Comparison of ENCODE assay signal across 13 cellular contexts in genomic region chr6:15387118-15387517, GRCh38.
A peak's percentile ranks its signal among the peaks of the same experiment; 100 is the strongest.
DNase-seq lines count a peak whose midpoint lies in the region; ATAC-seq and TF ChIP-seq lines count a peak whose summit lies in the region.
"Had no signal": no experiment of that assay in that cellular context is flagged by ENCODE, and none has a peak within 500 bp of the region (broad histone marks: within the 10 kb centered on the region; RNA-seq: fewer than 3 reads in every experiment).

No MANE protein-coding gene starts in this region.

- H3K4me1 Mint-ChIP-seq in activated T-helper 2 cell treated with anti-CD3 and anti-CD28 coated beads, Interferon-gamma antibody, Interleukin-2, Interleukin-4, amounts not matched to agents 10 μg/mL and 5 μg/mL and 100 μg/mL, durations not matched to agents 14 hours and 24 hours and 36 hours (ENCODE audit: low read depth), result peaks cover 71% of the 10 kb centered on the region
- peaks cover 79% of the 10 kb centered on the region for H3K4me1 Mint-ChIP-seq in neural crest cell

- no peak overlapping the region for H3K4me3 Mint-ChIP-seq in activated T-helper 2 cell treated with anti-CD3 and anti-CD28 coated beads, Interferon-gamma antibody, Interleukin-2, Interleukin-4, amounts not matched to agents 10 μg/mL and 5 μg/mL and 100 μg/mL, durations not matched to agents 14 hours and 24 hours and 36 hours (ENCODE audit: low read depth)
- H3K4me3 Mint-ChIP-seq in neural crest cell, result peak overlapping the region; percentile 23
- H3K4me3 Mint-ChIP-seq: T-helper 1 cell treated with Interleukin-12 subunit alpha and Interleukin-12 subunit beta and Interleukin-4 antibody, amounts not matched to agents 30 μg/mL and 1 μg/mL, for 36 hours had no signal

- no peaks in the 10 kb centered on the region for H3K27me3 Mint-ChIP-seq in activated T-helper 2 cell treated with anti-CD3 and anti-CD28 coated beads, Interferon-gamma antibody, Interleukin-2, Interleukin-4, amounts not matched to agents 10 μg/mL and 5 μg/mL and 100 μg/mL, durations not matched to agents 14 hours and 24 hours and 36 hours (ENCODE audit: low read depth)
- no peaks in the 10 kb centered on the region for H3K27me3 Mint-ChIP-seq in neural crest cell (ENCODE audit: low read depth)

- no peaks in the 10 kb centered on the region for H3K9me3 ChIP-seq in upper lobe of left lung

- no peak overlapping the region for H3K27ac ChIP-seq in upper lobe of left lung
- H3K27ac ChIP-seq: HL-60 had no signal

- H3K36me3 ChIP-seq in GM06990 (ENCODE audit: control insufficient read depth, insufficient read depth, low read length) (no peaks in the 10 kb centered on the region), upper lobe of left lung (no peaks in the 10 kb centered on the region)

- H3K27ac Mint-ChIP-seq in activated T-helper 2 cell treated with anti-CD3 and anti-CD28 coated beads, Interferon-gamma antibody, Interleukin-2, Interleukin-4, amounts not matched to agents 10 μg/mL and 5 μg/mL and 100 μg/mL, durations not matched to agents 14 hours and 24 hours and 36 hours, result peak overlapping the region; percentile 3
- no peak overlapping the region for H3K27ac Mint-ChIP-seq in neural crest cell (ENCODE audit: unreplicated experiment)

- intact Hi-C loops in activated T-helper 2 cell treated with anti-CD3 and anti-CD28 coated beads, Interferon-gamma antibody, Interleukin-2, Interleukin-4, amounts not matched to agents 10 μg/mL and 5 μg/mL and 100 μg/mL, durations not matched to agents 14 hours and 24 hours and 36 hours (cut with micrococcal nuclease), result loop anchor here (5.0 kb wide), 1 partner anchor 45 kb away; no protein-coding TSS in a partner anchor
- intact Hi-C loops in left ventricle myocardium superior (cut with micrococcal nuclease), result no loop called here

- H3K27me3 ChIP-seq in GM06990 (replicated peaks; ENCODE audit: control insufficient read depth, insufficient read depth, low read length) (no peaks in the 10 kb centered on the region), upper lobe of left lung (no peaks in the 10 kb centered on the region)

- H3K4me3 ChIP-seq in GM06990 (replicated peaks; ENCODE audit: low read depth, low read length) (no peak overlapping the region), upper lobe of left lung (no peak overlapping the region)

- no peak for TF ChIP-seq POLR2A in upper lobe of left lung (IDR thresholded peaks at IDR 0.05)

- no peaks in the 10 kb centered on the region for H3K9me3 Mint-ChIP-seq in activated T-helper 2 cell treated with anti-CD3 and anti-CD28 coated beads, Interferon-gamma antibody, Interleukin-2, Interleukin-4, amounts not matched to agents 10 μg/mL and 5 μg/mL and 100 μg/mL, durations not matched to agents 14 hours and 24 hours and 36 hours
- no peaks in the 10 kb centered on the region for H3K9me3 Mint-ChIP-seq in neural crest cell
- H3K9me3 Mint-ChIP-seq: T-helper 1 cell treated with Interleukin-12 subunit alpha and Interleukin-12 subunit beta and Interleukin-4 antibody, amounts not matched to agents 30 μg/mL and 1 μg/mL, for 36 hours had no signal

- DNase-seq in GM06990 (ENCODE audit: extremely low read depth, insufficient read length), result peak; percentile 46
- no peak for DNase-seq in activated T-helper 2 cell treated with anti-CD3 and anti-CD28 coated beads, Interferon-gamma antibody, Interleukin-2, Interleukin-4, amounts not matched to agents 10 μg/mL and 5 μg/mL and 100 μg/mL, durations not matched to agents 14 hours and 24 hours and 36 hours (ENCODE audit: low spot score)
- no peak for DNase-seq in neural crest cell (ENCODE audit: low read depth, low spot score)
- no peak for DNase-seq in left ventricle myocardium superior
- no peak for DNase-seq in DMS114 treated with DMSO at 0.1 percent for 48 hours (lab: John Stamatoyannopoulos, UW; ENCODE audit: unreplicated experiment)
- no peak for DNase-seq in upper lobe of left lung
- DNase-seq: activated CD8-positive, alpha-beta memory T cell treated with anti-CD3 and anti-CD28 coated beads, Interleukin-2, amount 50 U/mL, for 4 hours; DMS 273 treated with DMSO at 0.1 percent for 48 hours; midbrain; OCI-M1 had no signal

- no peak for TF ChIP-seq EP300 in upper lobe of left lung (IDR thresholded peaks at IDR 0.05)

- 83 to 85% methylated on average over 5 of the region's 5 CpGs for WGBS in upper lobe of left lung, 2 donors

- TF ChIP-seq CTCF in GM06990 (IDR thresholded peaks at IDR 0.05; ENCODE audit: insufficient read depth, low read length, poor library complexity, severe bottlenecking) (no peak), neural crest cell (conservative IDR thresholded peaks at IDR 0.05) (no peak), upper lobe of left lung (IDR thresholded peaks at IDR 0.05) (no peak)

- ATAC-seq in GM21786 (IDR thresholded peaks at IDR 0.05; ENCODE audit: unreplicated experiment) (peak; percentile 44), left ventricle myocardium superior (no peak), upper lobe of left lung (ENCODE audit: low FRiP score in 2 of 2) (no peak)

- H3K4me1 ChIP-seq in upper lobe of left lung, result peaks cover 30 to 48% (median 42%) of the 10 kb centered on the region in 4 donors

- H3K36me3 Mint-ChIP-seq in activated T-helper 2 cell treated with anti-CD3 and anti-CD28 coated beads, Interferon-gamma antibody, Interleukin-2, Interleukin-4, amounts not matched to agents 10 μg/mL and 5 μg/mL and 100 μg/mL, durations not matched to agents 14 hours and 24 hours and 36 hours (ENCODE audit: low read depth), result peaks cover 35% of the 10 kb centered on the region
- H3K36me3 Mint-ChIP-seq in neural crest cell (ENCODE audit: low read depth), result no peaks in the 10 kb centered on the region
